In the genomic region with DNA sequence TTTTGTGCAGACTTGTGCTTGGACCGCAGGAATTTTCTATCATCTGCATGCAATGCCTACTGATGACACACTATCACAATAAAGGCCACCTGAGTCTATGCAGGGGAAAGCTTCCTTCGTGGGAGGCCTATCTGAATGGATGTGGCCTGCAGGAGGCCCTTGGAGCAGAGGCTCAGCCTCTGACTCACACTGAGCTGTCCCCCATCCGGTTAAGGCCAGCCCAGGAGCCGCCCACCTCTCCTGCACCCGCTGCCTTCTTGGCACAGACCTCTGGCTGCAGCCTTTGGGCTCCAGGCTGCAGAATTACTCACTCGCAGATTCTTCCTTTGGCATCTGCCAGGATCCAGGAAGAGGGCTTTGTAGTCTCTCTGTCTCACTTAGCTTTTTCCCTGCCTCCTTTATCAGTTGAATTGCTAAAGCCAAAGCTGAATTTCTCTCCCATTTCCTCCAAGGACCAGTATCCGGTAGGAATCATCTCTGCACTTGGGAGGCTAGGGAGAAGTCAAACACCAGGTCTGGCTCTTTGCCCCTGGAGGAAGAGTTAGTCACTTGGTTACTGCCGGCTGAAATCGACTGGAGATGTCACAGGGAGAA, we compare ENCODE assay signal across 8 cellular contexts.
DNase-seq lines count a peak whose midpoint lies in the region; ATAC-seq, FAIRE-seq and TF ChIP-seq lines count a peak whose summit lies in the region.

No MANE protein-coding gene starts in this region.

- no peaks in the 10 kb centered on the region for H3K9me3 ChIP-seq in A549
- H3K9me3 ChIP-seq in HUES48 (ENCODE audit: control insufficient read depth, insufficient read depth, low read length), result no peaks in the 10 kb centered on the region
- H3K9me3 ChIP-seq in right lobe of liver, result no peaks in the 10 kb centered on the region
- H3K9me3 ChIP-seq in uterus, result no peaks in the 10 kb centered on the region

- H3K4me2 ChIP-seq in A549, result peak overlapping the region; percentile 73

- H3K27me3 ChIP-seq in HUES48 (ENCODE audit: control insufficient read depth, insufficient read depth, low read length) (no peaks in the 10 kb centered on the region), right lobe of liver (no peaks in the 10 kb centered on the region), uterus (no peaks in the 10 kb centered on the region)

- peak overlapping the region; percentile 89 to 95 for H3K27ac ChIP-seq in A549
- H3K27ac ChIP-seq in HUES48 (ENCODE audit: low read depth, low read length), result peak overlapping the region; percentile 67
- no peak overlapping the region for H3K27ac ChIP-seq in right lobe of liver
- H3K27ac ChIP-seq in uterus, result peak overlapping the region; percentile 47 to 58

- H3K4me3 ChIP-seq in A549, result no peak overlapping the region
- H3K4me3 ChIP-seq in HUES48 (ENCODE audit: low read depth, low read length), result no peak overlapping the region
- no peak overlapping the region for H3K4me3 ChIP-seq in cardiac fibroblast (replicated peaks in 1 of 2; ENCODE audit: low read depth in 2 of 2, low read length in 2 of 2)
- H3K4me3 ChIP-seq in right lobe of liver, result no peak overlapping the region
- H3K4me3 ChIP-seq in uterus, result no peak overlapping the region

- FAIRE-seq in A549 (lab: Jason Lieb, UNC), result no peak

- TF ChIP-seq RAD21 in A549 (conservative IDR thresholded peaks at IDR 0.05 in 1 of 2, IDR thresholded peaks at IDR 0.05 in 1 of 2), result peak; percentile 25 to 69; a peak in 4 of 5 replicates

- H3K9ac ChIP-seq in HUES48 (ENCODE audit: low read depth, low read length), result no peak overlapping the region

- DNase-seq in A549 (ENCODE audit: low read depth in 1 of 2, low spot score in 1 of 2) (peak; percentile 72 to 94), cardiac fibroblast (ENCODE audit: low read depth in 2 of 2) (peak; percentile 97 to 99), right lobe of liver (peak in 1 of 3 donors; percentile 64), uterus (peak; percentile 74 to 76), NCI-H1105 treated with DMSO at 0.1 percent for 48 hours (lab: John Stamatoyannopoulos, UW) (no peak)

- TF ChIP-seq EP300 in A549 (IDR thresholded peaks at IDR 0.05), result peak; percentile 90 to 94; a peak in 4 of 5 replicates

- POLR2A ChIA-PET in A549 (lab: Yijun Ruan, JAX), result interaction anchor here (0.6 to 1.8 kb wide), 13 partner anchors 19 to 448 kb away, joined by 3 to 24 read pairs (median 4); a partner anchor contains a TSS

- TF ChIP-seq POLR2A in A549 (IDR thresholded peaks at IDR 0.05; ENCODE audit: low read length), result no peak
- TF ChIP-seq POLR2A in right lobe of liver (IDR thresholded peaks at IDR 0.05), result no peak
- TF ChIP-seq POLR2A in uterus (IDR thresholded peaks at IDR 0.05), result no peak

- 0% methylated on average over 9 of the region's 9 CpGs for WGBS in A549 (ENCODE audit: missing lambda C conversion rate)
- 76% methylated on average over 3 of the region's 9 CpGs for WGBS in right lobe of liver (ENCODE audit: insufficient coverage, low coverage, low lambda C conversion rate, missing lambda C conversion rate)

- CTCF ChIA-PET in A549 (lab: Yijun Ruan, JAX), result interaction anchor here (0.9 to 1.3 kb wide), 4 partner anchors 9 to 63 kb away, joined by 3 to 11 read pairs (median 4); no protein-coding TSS in a partner anchor

- H3K4me1 ChIP-seq in A549 (peaks cover 47% of the 10 kb centered on the region), HUES48 (ENCODE audit: control insufficient read depth, insufficient read depth, low read length) (peaks cover 16% of the 10 kb centered on the region), right lobe of liver (no peaks in the 10 kb centered on the region), uterus (peaks cover 0 to 12% of the 10 kb centered on the region in 2 donors)

- H3K36me3 ChIP-seq in HUES48 (ENCODE audit: control insufficient read depth, insufficient read depth, low read length) (no peaks in the 10 kb centered on the region), right lobe of liver (no peaks in the 10 kb centered on the region), uterus (no peaks in the 10 kb centered on the region)

- ATAC-seq in A549 (peak; percentile 99), right lobe of liver (peak; percentile 66 to 95 (median 78)), HG02973 (IDR thresholded peaks at IDR 0.05; ENCODE audit: unreplicated experiment) (no peak), GM19397 (IDR thresholded peaks at IDR 0.05; ENCODE audit: unreplicated experiment) (no peak)

- intact Hi-C loops in right lobe of liver (cut with DNase I), result no loop called here
- intact Hi-C loops in uterus (cut with DNase I; ENCODE audit: low total_unique reads), result no loop called here

- TF ChIP-seq CTCF in A549 (IDR thresholded peaks at IDR 0.05), result no peak
- TF ChIP-seq CTCF in cardiac fibroblast (IDR thresholded peaks at IDR 0.05; ENCODE audit: low read depth, low read length), result peak; percentile 30
- TF ChIP-seq CTCF in right lobe of liver (IDR thresholded peaks at IDR 0.05), result no peak
- no peak for TF ChIP-seq CTCF in uterus (IDR thresholded peaks at IDR 0.05)

TF ChIP-seq in A549, 52 proteins besides CTCF, POLR2A, EP300 and RAD21 (continues in another document):
- TF ChIP-seq EHF (CRISPR knock-in tag; IDR thresholded peaks at IDR 0.05) (no peak), JUNB (IDR thresholded peaks at IDR 0.05) (peak; percentile 97), CBX8 (IDR thresholded peaks at IDR 0.05) (no peak), RFX5 (IDR thresholded peaks at IDR 0.05) (no peak), EHMT2 (IDR thresholded peaks at IDR 0.05; ENCODE audit: low read depth) (no peak), FOXS1 (CRISPR knock-in tag; IDR thresholded peaks at IDR 0.05) (no peak), MAFK (IDR thresholded peaks at IDR 0.05; ENCODE audit: partially characterized antibody) (no peak), NR3C1 (IDR thresholded peaks at IDR 0.05) (no peak), ZFP36 (IDR thresholded peaks at IDR 0.05; ENCODE audit: borderline replicate concordance, partially characterized antibody) (no peak), FOSB (CRISPR knock-in tag; IDR thresholded peaks at IDR 0.05) (no peak), CEBPB (IDR thresholded peaks at IDR 0.05) (peak; percentile 7 to 58; a peak in 3 of 4 replicates), SMC3 (IDR thresholded peaks at IDR 0.05) (peak; percentile 49; the same call in 2 of the 3 replicates), ZC3H11A (IDR thresholded peaks at IDR 0.05) (no peak), BHLHE40 (IDR thresholded peaks at IDR 0.05; ENCODE audit: low read depth, low read length) (no peak)
- TF ChIP-seq, protein P1, sequence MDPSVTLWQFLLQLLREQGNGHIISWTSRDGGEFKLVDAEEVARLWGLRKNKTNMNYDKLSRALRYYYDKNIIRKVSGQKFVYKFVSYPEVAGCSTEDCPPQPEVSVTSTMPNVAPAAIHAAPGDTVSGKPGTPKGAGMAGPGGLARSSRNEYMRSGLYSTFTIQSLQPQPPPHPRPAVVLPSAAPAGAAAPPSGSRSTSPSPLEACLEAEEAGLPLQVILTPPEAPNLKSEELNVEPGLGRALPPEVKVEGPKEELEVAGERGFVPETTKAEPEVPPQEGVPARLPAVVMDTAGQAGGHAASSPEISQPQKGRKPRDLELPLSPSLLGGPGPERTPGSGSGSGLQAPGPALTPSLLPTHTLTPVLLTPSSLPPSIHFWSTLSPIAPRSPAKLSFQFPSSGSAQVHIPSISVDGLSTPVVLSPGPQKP (IDR thresholded peaks at IDR 0.05; ENCODE audit: low read depth, low read length), result no peak
- TF ChIP-seq, protein P2, sequence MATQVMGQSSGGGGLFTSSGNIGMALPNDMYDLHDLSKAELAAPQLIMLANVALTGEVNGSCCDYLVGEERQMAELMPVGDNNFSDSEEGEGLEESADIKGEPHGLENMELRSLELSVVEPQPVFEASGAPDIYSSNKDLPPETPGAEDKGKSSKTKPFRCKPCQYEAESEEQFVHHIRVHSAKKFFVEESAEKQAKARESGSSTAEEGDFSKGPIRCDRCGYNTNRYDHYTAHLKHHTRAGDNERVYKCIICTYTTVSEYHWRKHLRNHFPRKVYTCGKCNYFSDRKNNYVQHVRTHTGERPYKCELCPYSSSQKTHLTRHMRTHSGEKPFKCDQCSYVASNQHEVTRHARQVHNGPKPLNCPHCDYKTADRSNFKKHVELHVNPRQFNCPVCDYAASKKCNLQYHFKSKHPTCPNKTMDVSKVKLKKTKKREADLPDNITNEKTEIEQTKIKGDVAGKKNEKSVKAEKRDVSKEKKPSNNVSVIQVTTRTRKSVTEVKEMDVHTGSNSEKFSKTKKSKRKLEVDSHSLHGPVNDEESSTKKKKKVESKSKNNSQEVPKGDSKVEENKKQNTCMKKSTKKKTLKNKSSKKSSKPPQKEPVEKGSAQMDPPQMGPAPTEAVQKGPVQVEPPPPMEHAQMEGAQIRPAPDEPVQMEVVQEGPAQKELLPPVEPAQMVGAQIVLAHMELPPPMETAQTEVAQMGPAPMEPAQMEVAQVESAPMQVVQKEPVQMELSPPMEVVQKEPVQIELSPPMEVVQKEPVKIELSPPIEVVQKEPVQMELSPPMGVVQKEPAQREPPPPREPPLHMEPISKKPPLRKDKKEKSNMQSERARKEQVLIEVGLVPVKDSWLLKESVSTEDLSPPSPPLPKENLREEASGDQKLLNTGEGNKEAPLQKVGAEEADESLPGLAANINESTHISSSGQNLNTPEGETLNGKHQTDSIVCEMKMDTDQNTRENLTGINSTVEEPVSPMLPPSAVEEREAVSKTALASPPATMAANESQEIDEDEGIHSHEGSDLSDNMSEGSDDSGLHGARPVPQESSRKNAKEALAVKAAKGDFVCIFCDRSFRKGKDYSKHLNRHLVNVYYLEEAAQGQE (IDR thresholded peaks at IDR 0.05), result no peak
- TF ChIP-seq, protein P3, sequence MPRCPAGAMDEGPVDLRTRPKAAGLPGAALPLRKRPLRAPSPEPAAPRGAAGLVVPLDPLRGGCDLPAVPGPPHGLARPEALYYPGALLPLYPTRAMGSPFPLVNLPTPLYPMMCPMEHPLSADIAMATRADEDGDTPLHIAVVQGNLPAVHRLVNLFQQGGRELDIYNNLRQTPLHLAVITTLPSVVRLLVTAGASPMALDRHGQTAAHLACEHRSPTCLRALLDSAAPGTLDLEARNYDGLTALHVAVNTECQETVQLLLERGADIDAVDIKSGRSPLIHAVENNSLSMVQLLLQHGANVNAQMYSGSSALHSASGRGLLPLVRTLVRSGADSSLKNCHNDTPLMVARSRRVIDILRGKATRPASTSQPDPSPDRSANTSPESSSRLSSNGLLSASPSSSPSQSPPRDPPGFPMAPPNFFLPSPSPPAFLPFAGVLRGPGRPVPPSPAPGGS (IDR thresholded peaks at IDR 0.05), result peak; percentile 84; the same call in 2 of the 3 replicates
- TF ChIP-seq, protein P4, sequence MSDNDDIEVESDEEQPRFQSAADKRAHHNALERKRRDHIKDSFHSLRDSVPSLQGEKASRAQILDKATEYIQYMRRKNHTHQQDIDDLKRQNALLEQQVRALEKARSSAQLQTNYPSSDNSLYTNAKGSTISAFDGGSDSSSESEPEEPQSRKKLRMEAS (IDR thresholded peaks at IDR 0.05), result peak; percentile 84
- TF ChIP-seq, protein P5, sequence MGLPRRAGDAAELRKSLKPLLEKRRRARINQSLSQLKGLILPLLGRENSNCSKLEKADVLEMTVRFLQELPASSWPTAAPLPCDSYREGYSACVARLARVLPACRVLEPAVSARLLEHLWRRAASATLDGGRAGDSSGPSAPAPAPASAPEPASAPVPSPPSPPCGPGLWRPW (IDR thresholded peaks at IDR 0.05), result peak; percentile 27; the same call in 1 of the 2 replicates

Comparison
In these comparisons a context has a peak if more than half of its experiments do, and no peak if none do; other contexts are left out.
1. ATAC-seq: peak in A549 (2 of 2) and right lobe of liver (4 of 4); none in HG02973 (single experiment) and GM19397 (single experiment).
2. H3K27ac ChIP-seq: peak in A549 (2 of 2), HUES48 (single experiment) and uterus (2 of 2); none in right lobe of liver (0 of 3).